ENCODE assay signal across 9 cellular contexts in the genomic region with DNA sequence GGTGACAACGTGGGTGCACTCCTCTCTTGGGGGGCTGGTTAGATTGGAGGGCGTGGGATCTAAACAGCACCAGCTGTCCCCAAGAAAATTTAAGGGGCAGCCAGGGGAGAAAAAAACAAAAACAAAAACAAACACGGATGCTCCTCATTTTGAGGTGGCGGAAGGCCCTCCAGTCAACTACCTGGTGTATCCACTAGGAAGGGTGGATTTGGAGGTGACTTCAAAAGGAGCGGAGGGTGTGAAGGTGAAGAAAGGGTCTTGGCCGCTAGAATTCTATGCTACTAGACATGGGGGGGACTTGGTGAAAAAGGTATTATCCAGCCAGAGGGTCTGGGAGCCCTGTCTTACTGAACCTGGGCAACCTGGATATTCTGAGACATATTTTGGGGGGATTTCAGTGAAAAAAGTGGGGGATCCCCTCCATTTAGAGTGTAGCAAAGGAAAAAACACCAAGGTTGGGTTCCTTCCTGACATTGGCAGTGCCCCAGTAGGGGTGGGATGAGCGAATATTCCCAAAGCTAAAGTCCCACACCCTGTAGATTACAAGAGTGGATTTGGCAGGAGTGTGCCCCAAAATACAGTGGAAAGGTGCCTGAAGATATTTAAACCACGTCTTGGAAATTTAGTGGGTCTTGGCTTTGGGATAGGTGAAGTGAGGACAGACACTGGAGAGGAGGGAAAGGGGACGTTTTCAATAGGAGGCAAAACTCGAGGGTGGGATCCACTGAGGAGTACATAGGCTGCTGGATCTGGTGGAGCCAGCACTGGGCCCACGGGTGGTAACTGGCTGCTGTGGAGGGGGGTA. TPM values are rescaled to one million over a fixed set of nuclear protein-coding genes. Genes with fewer than 3 reads are reported as not detected.
A peak's percentile ranks its signal among the peaks of the same experiment; 100 is the strongest.
DNase-seq lines count a peak whose midpoint lies in the region; ATAC-seq and TF ChIP-seq lines count a peak whose summit lies in the region.
"Had no signal": no experiment of that assay in that cellular context is flagged by ENCODE, and none has a peak within 500 bp of the region (broad histone marks: within the 10 kb centered on the region; RNA-seq: fewer than 3 reads in every experiment).

No MANE protein-coding gene starts in this region.

- peak overlapping the region; percentile 45 for H3K9ac ChIP-seq in Loucy (ENCODE audit: low read depth, low read length, poor library complexity, severe bottlenecking)
- no peak overlapping the region for H3K9ac ChIP-seq in duodenal mucosa (ENCODE audit: low read depth in 1 of 2, low read length in 2 of 2)
- no peak overlapping the region for H3K9ac ChIP-seq in neural progenitor cell

- H4K20me1 ChIP-seq in Loucy (ENCODE audit: insufficient read depth, low read length, poor library complexity, severe bottlenecking), result peaks cover 13% of the 10 kb centered on the region
- no peaks in the 10 kb centered on the region for H4K20me1 ChIP-seq in neural progenitor cell (ENCODE audit: low read depth)

- H3K36me3 Mint-ChIP-seq in CD14-positive monocyte (peaks cover 10 to 17% of the 10 kb centered on the region in 2 donors), neural progenitor cell (no peaks in the 10 kb centered on the region)

- H3K27ac ChIP-seq in duodenal mucosa (ENCODE audit: low read depth, low read length) (no peak overlapping the region), neural progenitor cell (no peak overlapping the region)

- H2AFZ ChIP-seq in Loucy (ENCODE audit: low read length) (no peak overlapping the region), neural progenitor cell (replicated peaks) (no peak overlapping the region)

- H3F3A ChIP-seq in Loucy (ENCODE audit: low read depth) (no peaks in the 10 kb centered on the region; the same call in 1 of the 2 replicates), neural progenitor cell (ENCODE audit: low read depth) (peaks cover 43% of the 10 kb centered on the region)

- H3K4me1 ChIP-seq in Loucy (ENCODE audit: insufficient read depth, low read length, poor library complexity, severe bottlenecking) (peaks cover 27% of the 10 kb centered on the region), duodenal mucosa (ENCODE audit: control insufficient read depth in 1 of 2, insufficient read depth in 2 of 2, low read length in 2 of 2) (peaks cover 36 to 38% of the 10 kb centered on the region in 2 donors), neural progenitor cell (peaks cover 20% of the 10 kb centered on the region)

- H3K4me3 ChIP-seq in Loucy (ENCODE audit: low read length, poor library complexity, severe bottlenecking) (peak overlapping the region; percentile 94), duodenal mucosa (ENCODE audit: low read depth in 1 of 2, low read length in 2 of 2) (peak overlapping the region; percentile 52 to 55), neural progenitor cell (peak overlapping the region; percentile 74)

- DNase-seq in CD14-positive monocyte (ENCODE audit: low spot score) (peak; percentile 27), neural progenitor cell (ENCODE audit: low spot score) (no peak), SHP77 treated with DMSO at 0.1 percent for 48 hours (lab: John Stamatoyannopoulos, UW) (no peak), NCI-H2029 treated with DMSO at 0.1 percent for 48 hours (lab: John Stamatoyannopoulos, UW) (no peak)

- H3K9me3 ChIP-seq in Loucy (ENCODE audit: insufficient read depth, low read depth, low read length) (no peaks in the 10 kb centered on the region), duodenal mucosa (ENCODE audit: control insufficient read depth in 1 of 2, low read length in 2 of 2) (no peaks in the 10 kb centered on the region), neural progenitor cell (ENCODE audit: low read depth) (no peaks in the 10 kb centered on the region)

- H3K4me2 ChIP-seq in Loucy (ENCODE audit: low read depth, low read length, poor library complexity, severe bottlenecking) (peak overlapping the region; percentile 85), neural progenitor cell (peak overlapping the region; percentile 93)

- TF ChIP-seq CTCF in CD14-positive monocyte (IDR thresholded peaks at IDR 0.05) (no peak), Loucy (conservative IDR thresholded peaks at IDR 0.05; ENCODE audit: low read length) (no peak), neural progenitor cell (IDR thresholded peaks at IDR 0.05) (no peak)

- peaks cover 48 to 65% (median 57%) of the 10 kb centered on the region in 3 donors for H3K27me3 Mint-ChIP-seq in CD14-positive monocyte (ENCODE audit: low read depth in 3 of 3)
- H3K27me3 Mint-ChIP-seq in neural progenitor cell (ENCODE audit: insufficient read depth, low read depth), result peaks cover 38% of the 10 kb centered on the region

- H3K27me3 ChIP-seq in Loucy (ENCODE audit: insufficient read depth, low read length, poor library complexity, severe bottlenecking) (no peaks in the 10 kb centered on the region), duodenal mucosa (ENCODE audit: control insufficient read depth in 1 of 2, insufficient read depth in 2 of 2, low read length in 2 of 2) (peaks cover 28 to 34% of the 10 kb centered on the region in 2 donors), neural progenitor cell (peaks cover 62% of the 10 kb centered on the region)

- H3K79me2 ChIP-seq in Loucy (ENCODE audit: insufficient read depth, low read length) (peaks cover 43% of the 10 kb centered on the region; the same call in 1 of the 2 replicates), neural progenitor cell (ENCODE audit: low read depth) (no peaks in the 10 kb centered on the region)

- H3K9me2 ChIP-seq in Loucy (replicated peaks; ENCODE audit: low read depth, low read length), result no peaks in the 10 kb centered on the region

- peak overlapping the region in 1 of 7 donors; percentile 59 for H3K27ac Mint-ChIP-seq in CD14-positive monocyte
- peak overlapping the region; percentile 60 for H3K27ac Mint-ChIP-seq in neural progenitor cell

- H3K36me3 ChIP-seq in Loucy (ENCODE audit: insufficient read depth, low read length) (no peaks in the 10 kb centered on the region), duodenal mucosa (ENCODE audit: control insufficient read depth in 1 of 2, insufficient read depth in 2 of 2, low read length in 2 of 2) (no peaks in the 10 kb centered on the region), neural progenitor cell (no peaks in the 10 kb centered on the region)

- peaks cover 0 to 17% (median 8%) of the 10 kb centered on the region in 7 donors for H3K9me3 Mint-ChIP-seq in CD14-positive monocyte
- H3K9me3 Mint-ChIP-seq in neural progenitor cell, result no peaks in the 10 kb centered on the region

- H3K4me1 Mint-ChIP-seq in CD14-positive monocyte, result peaks cover 51% of the 10 kb centered on the region
- peaks cover 46% of the 10 kb centered on the region for H3K4me1 Mint-ChIP-seq in neural progenitor cell

- intact Hi-C loops in CD14-positive monocyte (cut with micrococcal nuclease), result loop anchor here (1.0 to 10.0 kb wide), 5 partner anchors 46 to 246 kb away; a partner anchor contains a TSS

- H3K4me3 Mint-ChIP-seq in CD14-positive monocyte (peak overlapping the region; percentile 69 to 91), neural progenitor cell (peak overlapping the region; percentile 89)

- ATAC-seq in activated CD4-positive, CD25-positive, alpha-beta regulatory T cell treated with anti-CD3 and anti-CD28 coated beads, Interleukin-2, amount 50 U/mL, for 24 hours, result no peak
- ATAC-seq in HG03045 (IDR thresholded peaks at IDR 0.05; ENCODE audit: unreplicated experiment), result no peak

RNA-seq across cellular contexts. Expression of a gene that starts 0.5 kb away (rescaled TPM):
- polyA plus RNA-seq in CD14-positive monocyte, result not detected
- 7.6 and 14.9 TPM in 2 replicates for total RNA-seq in neural progenitor cell (ENCODE audit: low replicate concordance)

RNA-seq across cellular contexts. Expression of a gene that starts 3.6 kb away (rescaled TPM):
- 10 to 100 TPM in 1 of 2 donors, 1 to 10 TPM in 1; 9.8 to 11.3 TPM for polyA plus RNA-seq in CD14-positive monocyte
- 1.0 and 1.6 TPM in 2 replicates for total RNA-seq in neural progenitor cell (ENCODE audit: low replicate concordance)

RNA-seq across cellular contexts. Expression of a gene that starts 6.0 kb away (rescaled TPM):
- 10 to 100 TPM; 14.7 to 15.7 TPM for polyA plus RNA-seq in CD14-positive monocyte
- 7.4 and 7.5 TPM in 2 replicates for total RNA-seq in neural progenitor cell (ENCODE audit: low replicate concordance)

RNA-seq across cellular contexts. Expression of a gene that starts 10.2 kb away (rescaled TPM):
- not detected for polyA plus RNA-seq in CD14-positive monocyte
- not detected in 2 replicates for total RNA-seq in neural progenitor cell (ENCODE audit: low replicate concordance)
- total RNA-seq: HT1080 had no signal

RNA-seq across cellular contexts. Expression of a gene that starts 13.4 kb away (rescaled TPM):
- polyA plus RNA-seq in CD14-positive monocyte, result not detected
- not detected in 2 replicates for total RNA-seq in neural progenitor cell (ENCODE audit: low replicate concordance)
- total RNA-seq: HT1080 had no signal
